ENCODE assay signal across 26 cellular contexts in the genomic region with DNA sequence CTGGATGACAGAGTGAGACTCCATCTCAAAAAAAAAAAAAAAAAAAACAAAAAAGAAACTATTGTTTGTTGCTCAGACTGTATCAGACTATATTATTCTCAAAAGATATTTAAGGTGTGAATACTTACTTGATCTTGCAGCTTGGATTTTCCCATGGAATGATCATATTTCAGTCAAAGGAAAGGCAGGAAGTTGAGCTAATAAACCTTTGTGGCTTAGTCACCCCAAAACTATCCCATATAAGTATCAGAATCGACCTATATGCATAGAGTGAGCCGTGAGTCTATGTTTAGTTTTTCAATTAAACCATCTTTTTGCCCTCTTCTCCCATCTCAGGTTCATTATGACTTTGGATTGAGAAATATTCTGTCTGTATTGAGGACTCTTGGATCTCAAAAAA.
"Had no signal": no experiment of that assay in that cellular context is flagged by ENCODE, and none has a peak within 500 bp of the region (broad histone marks: within the 10 kb centered on the region; RNA-seq: fewer than 3 reads in every experiment).

No MANE protein-coding gene starts in this region.

- H3K27me3 ChIP-seq: pancreas, right lobe of liver, tibial nerve, upper lobe of left lung had no signal

- FAIRE-seq: colon, frontal cortex, keratinocyte, pancreas, small intestine, urothelium cell line had no signal

- H3K27ac ChIP-seq: esophagus squamous epithelium, lower lobe of right lung, neutrophil, pancreas, right lobe of liver, thoracic aorta, tibial nerve, upper lobe of left lung had no signal

- H3K4me1 ChIP-seq: esophagus squamous epithelium, lower lobe of right lung, pancreas, right lobe of liver, tibial nerve, upper lobe of left lung had no signal

- H3K4me3 ChIP-seq: esophagus squamous epithelium, lower lobe of right lung, mucosa of descending colon, pancreas, right lobe of liver, thoracic aorta, tibial nerve, upper lobe of left lung had no signal

- ATAC-seq: left ventricle myocardium superior; mucosa of descending colon; natural killer cell treated with Interleukin-12 subunit alpha and Interleukin-12 subunit beta and Interleukin-15 and Interleukin-18, amount 100 ng/mL, for 72 hours; pancreas; right lobe of liver; stimulated activated naive B cell treated with anti-CD40 and anti-IgM and Interleukin-4, amounts not matched to agents 10 μg/mL and 1 μg/mL and 100 μg/mL, for 72 hours had no signal

- H3K36me3 ChIP-seq: esophagus squamous epithelium, lower lobe of right lung, neutrophil, pancreas, right lobe of liver, thoracic aorta, tibial nerve, upper lobe of left lung had no signal

- H3K9me3 ChIP-seq: esophagus squamous epithelium, lower lobe of right lung, mucosa of descending colon, neutrophil, pancreas, right lobe of liver, thoracic aorta, tibial nerve, upper lobe of left lung had no signal

- DNase-seq: effector CD8-positive, alpha-beta T cell; endodermal cell; erythroblast; esophagus squamous epithelium; hypothalamus; immature natural killer cell; left ventricle myocardium superior; lower lobe of right lung; mucosa of descending colon; naive B cell; pancreas; retina; right lobe of liver; small intestine; stimulated activated CD4-positive, alpha-beta T cell treated with anti-CD3 and anti-CD28 coated beads, Interleukin-15, amount 100 ng/mL, for 24 hours; stimulated activated CD4-positive, alpha-beta T cell treated with anti-CD3 and anti-CD28 coated beads, Interleukin-2, amount 100 ng/mL, for 48 hours; stimulated activated naive B cell treated with anti-CD40 and anti-IgM and Interleukin-4, amounts not matched to agents 10 μg/mL and 1 μg/mL and 100 μg/mL, for 72 hours; upper lobe of left lung had no signal
